8 cellular contexts compared by ENCODE assay signal in genomic region chr21:45592208-45592619, GRCh38. TPM values are rescaled to one million over a fixed set of nuclear protein-coding genes. Genes with fewer than 3 reads are reported as not detected.
A peak's percentile ranks its signal among the peaks of the same experiment; 100 is the strongest.
DNase-seq lines count a peak whose midpoint lies in the region; ATAC-seq, FAIRE-seq and TF ChIP-seq lines count a peak whose summit lies in the region.

No MANE protein-coding gene starts in this region.

- H3K36me3 ChIP-seq in kidney (ENCODE audit: control insufficient read depth in 1 of 2, insufficient read depth in 2 of 2, low read length in 2 of 2) = no peaks in the 10 kb centered on the region

- peak; percentile 63 for ATAC-seq in HG02885 (IDR thresholded peaks at IDR 0.05; ENCODE audit: poor library complexity, unreplicated experiment)
- ATAC-seq in stimulated activated naive CD8-positive, alpha-beta T cell treated with anti-CD3 and anti-CD28 coated beads, Interleukin-15, amount 100 ng/mL, for 72 hours = peak; percentile 86
- ATAC-seq in HG03520 (IDR thresholded peaks at IDR 0.05; ENCODE audit: unreplicated experiment) = no peak

- H3K4me3 ChIP-seq in GM12864 (ENCODE audit: low read depth, low read length) (no peak overlapping the region), kidney (ENCODE audit: low read length in 2 of 2) (no peak overlapping the region)

- CTCF ChIA-PET in Calu3 (lab: Charles Lee) = interaction anchor here (1.6 kb wide), 1 partner anchor 228 kb away, joined by 3 read pairs; no protein-coding TSS in a partner anchor

- H3K27me3 Mint-ChIP-seq in stimulated activated naive CD8-positive, alpha-beta T cell treated with anti-CD3 and anti-CD28 coated beads, Interleukin-15, amount 100 ng/mL, for 72 hours = peaks cover 20% of the 10 kb centered on the region
- H3K27me3 Mint-ChIP-seq in Calu3 (ENCODE audit: unreplicated experiment) = peaks cover 55% of the 10 kb centered on the region

- peak overlapping the region in 1 of 2 donors; percentile 86 for H3K27ac Mint-ChIP-seq in stimulated activated naive CD8-positive, alpha-beta T cell treated with anti-CD3 and anti-CD28 coated beads, Interleukin-15, amount 100 ng/mL, for 72 hours
- H3K27ac Mint-ChIP-seq in Calu3 (ENCODE audit: unreplicated experiment) = no peak overlapping the region

- H3K27ac ChIP-seq in kidney (ENCODE audit: low read depth in 2 of 2, low read length in 2 of 2) = no peak overlapping the region

- H3K4me1 Mint-ChIP-seq in stimulated activated naive CD8-positive, alpha-beta T cell treated with anti-CD3 and anti-CD28 coated beads, Interleukin-15, amount 100 ng/mL, for 72 hours = peaks cover 24% of the 10 kb centered on the region
- H3K4me1 Mint-ChIP-seq in Calu3 (ENCODE audit: low read depth, unreplicated experiment) = no peaks in the 10 kb centered on the region

- H3K4me1 ChIP-seq in kidney (ENCODE audit: control insufficient read depth in 1 of 2, insufficient read depth in 1 of 2, low read depth in 1 of 2, low read length in 2 of 2) = no peaks in the 10 kb centered on the region

- peak; percentile 81 for DNase-seq in GM12864 (ENCODE audit: low read depth)
- peak; percentile 35 to 82 for DNase-seq in activated CD4-positive, alpha-beta T cell treated with anti-CD3 and anti-CD28 coated beads, Interleukin-2, amount 50 U/mL, for 24 hours (ENCODE audit: low read depth in 1 of 2, low spot score in 1 of 2)
- peak; percentile 23 for DNase-seq in kidney
- DNase-seq in stimulated activated naive CD8-positive, alpha-beta T cell treated with anti-CD3 and anti-CD28 coated beads, Interleukin-15, amount 100 ng/mL, for 72 hours = peak; percentile 70 to 81
- DNase-seq in Calu3 = no peak
- DNase-seq in foreskin melanocyte = no peak

- peaks cover 0 to under 1% of the 10 kb centered on the region in 2 donors for H3K9me3 ChIP-seq in kidney (ENCODE audit: control insufficient read depth in 1 of 2, low read length in 2 of 2)

- peaks cover 4 to 12% of the 10 kb centered on the region in 2 donors for H3K9me3 Mint-ChIP-seq in stimulated activated naive CD8-positive, alpha-beta T cell treated with anti-CD3 and anti-CD28 coated beads, Interleukin-15, amount 100 ng/mL, for 72 hours
- H3K9me3 Mint-ChIP-seq in Calu3 (ENCODE audit: low read depth, unreplicated experiment) = no peaks in the 10 kb centered on the region

- intact Hi-C loops in kidney (cut with DNase I) = no loop called here
- intact Hi-C loops in Calu3 (cut with micrococcal nuclease; ENCODE audit: unreplicated experiment) = no loop called here

- peak overlapping the region; percentile 1 to 38 for H3K4me3 Mint-ChIP-seq in stimulated activated naive CD8-positive, alpha-beta T cell treated with anti-CD3 and anti-CD28 coated beads, Interleukin-15, amount 100 ng/mL, for 72 hours
- no peak overlapping the region for H3K4me3 Mint-ChIP-seq in Calu3 (ENCODE audit: low read depth, unreplicated experiment)

- no peak for TF ChIP-seq CTCF in GM12864 (IDR thresholded peaks at IDR 0.05; ENCODE audit: low read depth, low read length, missing control alignments)
- no peak for TF ChIP-seq CTCF in kidney (IDR thresholded peaks at IDR 0.05; ENCODE audit: borderline replicate concordance, extremely low read depth, insufficient read depth)
- TF ChIP-seq CTCF in Calu3 (IDR thresholded peaks at IDR 0.05; ENCODE audit: unreplicated experiment) = no peak

- H3K36me3 Mint-ChIP-seq in Calu3 (ENCODE audit: insufficient read depth, unreplicated experiment) = no peaks in the 10 kb centered on the region

- FAIRE-seq in kidney (lab: Jason Lieb, UNC) = no peak

- H3K9ac ChIP-seq in kidney (ENCODE audit: low read length in 2 of 2) = no peak overlapping the region

- BruUV-seq in Calu3 (replicated peaks; lab: Mats Ljungman, UMichigan) = no TSS peak

RNA-seq across cellular contexts. Expression of gene SLC19A1, which starts 50.0 kb away (rescaled TPM):
- total RNA-seq in kidney = 7.2 TPM
- 5.1 TPM for polyA plus RNA-seq in kidney (ENCODE audit: insufficient read depth, low read depth, low replicate concordance)
- total RNA-seq in Calu3 (2022) = 21.4 and 25.5 TPM in 2 replicates

RNA-seq across cellular contexts. Expression of gene PCBP3, which starts 51.3 kb away (rescaled TPM):
- 5.4 TPM for total RNA-seq in kidney
- 2.3 TPM for polyA plus RNA-seq in kidney (ENCODE audit: insufficient read depth, low read depth, low replicate concordance)
- 0.78 and 1.4 TPM in 2 replicates for total RNA-seq in Calu3 (2022)

Comparison
In these comparisons a context has a peak if more than half of its experiments do, and no peak if none do; other contexts are left out.
1. DNase-seq: peak in GM12864 (single experiment), activated CD4-positive, alpha-beta T cell treated with anti-CD3 and anti-CD28 coated beads, Interleukin-2, amount 50 U/mL, for 24 hours (2 of 2), kidney (single experiment) and stimulated activated naive CD8-positive, alpha-beta T cell treated with anti-CD3 and anti-CD28 coated beads, Interleukin-15, amount 100 ng/mL, for 72 hours (2 of 2); none in Calu3 (single experiment) and foreskin melanocyte (single experiment).